1 cellular context compared by ENCODE assay signal in genomic region chr16:30557950-30558788, GRCh38.
A peak's percentile ranks its signal among the peaks of the same experiment; 100 is the strongest.
TF ChIP-seq lines count a peak whose summit lies in the region.

ZNF764 (minus strand) TSS chr16:30558374; CDS start chr16:30558182, 192 bp downstream.

TF ChIP-seq in K562, 482 proteins besides CTCF, POLR2A, EP300 and RAD21 (continued from another document and continues in another):
- TF ChIP-seq ZFP36 (IDR thresholded peaks at IDR 0.05; ENCODE audit: low read depth, low read length, partially characterized antibody) (no peak), ATF7 (IDR thresholded peaks at IDR 0.05) (peak; percentile 79; the same call in 1 of the 2 replicates), MBD2 (IDR thresholded peaks at IDR 0.05; ENCODE audit: borderline replicate concordance, low read depth) (no peak), ZBTB17 (CRISPR knock-in tag; IDR thresholded peaks at IDR 0.05) (peak; percentile 80), C11orf30 (IDR thresholded peaks at IDR 0.05; ENCODE audit: low read depth) (no peak), GTF2F1 (IDR thresholded peaks at IDR 0.05; ENCODE audit: low read depth, low read length) (0 out of 2 replicates have a peak, but pooled peaks have one; percentile 13), HMGN3 (IDR thresholded peaks at IDR 0.05; ENCODE audit: borderline replicate concordance, extremely low read depth, insufficient read length, low read depth, low read length) (peak; percentile 80), ZNF184 (CRISPR knock-in tag; IDR thresholded peaks at IDR 0.05) (no peak), MEF2A (IDR thresholded peaks at IDR 0.05; ENCODE audit: control insufficient read depth, low read depth, low read length) (no peak; the same call in 1 of the 2 replicates), ARHGAP35 (IDR thresholded peaks at IDR 0.05; ENCODE audit: partially characterized antibody) (no peak), DMBX1 (CRISPR knock-in tag; IDR thresholded peaks at IDR 0.05; ENCODE audit: borderline replicate concordance) (peak; percentile 22; the same call in 1 of the 2 replicates), MBD1 (CRISPR knock-in tag; IDR thresholded peaks at IDR 0.05) (no peak), AFF1 (IDR thresholded peaks at IDR 0.05; ENCODE audit: low read depth in 1 of 2, partially characterized antibody in 2 of 2) (no peak), CC2D1A (IDR thresholded peaks at IDR 0.05) (no peak), COPS2 (conservative IDR thresholded peaks at IDR 0.05) (no peak), ARID3B (CRISPR knock-in tag; IDR thresholded peaks at IDR 0.05; ENCODE audit: borderline replicate concordance) (no peak), ARID1B (IDR thresholded peaks at IDR 0.05) (no peak), E2F8 (IDR thresholded peaks at IDR 0.05; ENCODE audit: low read depth, partially characterized antibody) (no peak), SMAD3 (CRISPR knock-in tag; conservative IDR thresholded peaks at IDR 0.05) (no peak), ASH1L (IDR thresholded peaks at IDR 0.05; ENCODE audit: borderline replicate concordance, low read depth, partially characterized antibody) (no peak), HDAC8 (tag; IDR thresholded peaks at IDR 0.05) (no peak), KDM2B (CRISPR knock-in tag; IDR thresholded peaks at IDR 0.05) (no peak), SRF (CRISPR knock-in tag; IDR thresholded peaks at IDR 0.05) (peak in 1 of 2 experiments; percentile 21; a peak in 1 of 4 replicates), CREB1 (IDR thresholded peaks at IDR 0.05) (no peak; the same call in 1 of the 2 replicates), CREB1 (CRISPR knock-in tag; IDR thresholded peaks at IDR 0.05) (no peak), GMEB1 (CRISPR knock-in tag; IDR thresholded peaks at IDR 0.05) (peak; percentile 99), TAF7 (tag; IDR thresholded peaks at IDR 0.05) (peak; percentile 56; the same call in 1 of the 2 replicates), TCF7L2 (IDR thresholded peaks at IDR 0.05; ENCODE audit: low read depth, low read length) (no peak), THAP7 (CRISPR knock-in tag; IDR thresholded peaks at IDR 0.05) (no peak), PTTG1 (tag; IDR thresholded peaks at IDR 0.05; ENCODE audit: low read depth) (no peak), USF1 (CRISPR knock-in tag; IDR thresholded peaks at IDR 0.05) (no peak), ELK1 (CRISPR knock-in tag; IDR thresholded peaks at IDR 0.05) (no peak), TCF3 (CRISPR knock-in tag; IDR thresholded peaks at IDR 0.05) (peak; percentile 37), ZNF253 (CRISPR knock-in tag; conservative IDR thresholded peaks at IDR 0.05) (no peak), STAT6 (CRISPR knock-in tag; IDR thresholded peaks at IDR 0.05) (no peak), ELK3 (CRISPR knock-in tag; IDR thresholded peaks at IDR 0.05) (no peak), MCM3 (IDR thresholded peaks at IDR 0.05) (no peak), RAD51 (IDR thresholded peaks at IDR 0.05; ENCODE audit: borderline replicate concordance, low read depth) (no peak), ZBTB33 (CRISPR knock-in tag; IDR thresholded peaks at IDR 0.05) (no peak; the same call in 1 of the 2 replicates), THRAP3 (IDR thresholded peaks at IDR 0.05; ENCODE audit: borderline replicate concordance) (no peak), POLR2AphosphoS5 (IDR thresholded peaks at IDR 0.05; ENCODE audit: control insufficient read depth, insufficient read depth, low read depth, low read length) (0 out of 2 replicates have a peak, but pooled peaks have one; percentile 36), ETS2 (tag; IDR thresholded peaks at IDR 0.05; ENCODE audit: borderline replicate concordance, poor library complexity, severe bottlenecking) (no peak)
